Comparison of ENCODE assay signal across 20 cellular contexts in genomic region chr9:82331091-82331490, GRCh38.
"Had no signal": no experiment of that assay in that cellular context is flagged by ENCODE, and none has a peak within 500 bp of the region (broad histone marks: within the 10 kb centered on the region; RNA-seq: fewer than 3 reads in every experiment).

No MANE protein-coding gene starts in this region.

- H3K9me3 ChIP-seq: body of pancreas, gastrocnemius medialis, transverse colon, uterus had no signal

- H3K36me3 ChIP-seq: cardiac muscle cell, gastrocnemius medialis, left ventricle myocardium inferior, sigmoid colon, transverse colon, uterus had no signal

- H3K4me3 ChIP-seq: body of pancreas, cardiac muscle cell, gastrocnemius medialis, left ventricle myocardium inferior, sigmoid colon, transverse colon, uterus had no signal

- DNase-seq: activated CD4-positive, alpha-beta T cell treated with anti-CD3 and anti-CD28 coated beads, Interleukin-2, amount 50 U/mL, for 1 hour; activated CD4-positive, CD25-positive, alpha-beta regulatory T cell treated with anti-CD3 and anti-CD28 coated beads, Interleukin-2, amount 50 U/mL, for 72 hours; activated CD8-positive, alpha-beta T cell treated with anti-CD3 and anti-CD28 coated beads, Interleukin-2, amount 10 ng/mL, durations not matched to agents 7 days and 5 days; activated gamma-delta T cell; activated naive CD4-positive, alpha-beta T cell treated with anti-CD3 and anti-CD28 coated beads, Interleukin-2, amount 50 U/mL, for 16 hours; activated naive CD8-positive, alpha-beta T cell treated with anti-CD3 and anti-CD28 coated beads, Interleukin-2, amount 50 U/mL, for 24 hours; body of pancreas; gastrocnemius medialis; hypothalamus; left ventricle myocardium inferior; mammary epithelial cell; midbrain; retina; sigmoid colon; stimulated activated CD4-positive, alpha-beta T cell treated with anti-CD3 and anti-CD28 coated beads, Interleukin-15, amount 100 ng/mL, for 24 hours; transverse colon; uterus had no signal

- ATAC-seq: activated CD8-positive, alpha-beta T cell treated with anti-CD3 and anti-CD28 coated beads, Interleukin-2, amount 10 ng/mL, durations not matched to agents 7 days and 5 days; activated naive CD8-positive, alpha-beta T cell treated with anti-CD3 and anti-CD28 coated beads, Interleukin-2, amount 50 U/mL, for 24 hours; body of pancreas; gastrocnemius medialis; natural killer cell treated with Interleukin-12 subunit alpha and Interleukin-12 subunit beta and Interleukin-15 and Interleukin-18, amount 100 ng/mL, for 72 hours; stimulated activated memory B cell treated with anti-CD40 and anti-IgM and Interleukin-4, amounts not matched to agents 10 μg/mL and 1 μg/mL and 100 μg/mL, for 72 hours had no signal

- H3K27ac ChIP-seq: body of pancreas, cardiac muscle cell, left ventricle myocardium inferior, transverse colon, uterus had no signal

- H3K27me3 ChIP-seq: body of pancreas, cardiac muscle cell, gastrocnemius medialis, sigmoid colon, transverse colon, uterus had no signal

- H3K4me1 ChIP-seq: left ventricle myocardium inferior, transverse colon, uterus had no signal
